ENCODE assay signal across 1 cellular context in the genomic region with DNA sequence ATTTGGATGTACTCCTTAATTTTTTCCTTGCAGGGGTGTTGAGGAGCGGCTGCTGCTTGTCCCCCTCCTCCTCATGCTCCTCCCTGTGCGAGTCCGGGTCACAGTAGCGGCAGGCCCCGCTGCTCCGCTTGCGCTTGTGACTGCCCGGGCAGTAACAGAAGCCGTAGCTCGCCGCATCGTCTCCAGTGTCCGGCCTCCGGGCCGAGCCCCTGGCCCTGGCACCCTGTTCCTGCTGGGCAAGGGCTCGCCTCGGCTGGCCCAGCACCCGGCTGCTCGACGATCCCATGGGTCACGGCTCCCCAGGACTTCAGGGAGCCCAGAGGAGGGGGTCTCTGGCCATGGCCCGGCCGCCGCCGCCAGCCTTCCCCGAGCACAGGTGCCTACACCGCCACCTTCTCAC.
TF ChIP-seq lines count a peak whose summit lies in the region.

A gene with protein sequence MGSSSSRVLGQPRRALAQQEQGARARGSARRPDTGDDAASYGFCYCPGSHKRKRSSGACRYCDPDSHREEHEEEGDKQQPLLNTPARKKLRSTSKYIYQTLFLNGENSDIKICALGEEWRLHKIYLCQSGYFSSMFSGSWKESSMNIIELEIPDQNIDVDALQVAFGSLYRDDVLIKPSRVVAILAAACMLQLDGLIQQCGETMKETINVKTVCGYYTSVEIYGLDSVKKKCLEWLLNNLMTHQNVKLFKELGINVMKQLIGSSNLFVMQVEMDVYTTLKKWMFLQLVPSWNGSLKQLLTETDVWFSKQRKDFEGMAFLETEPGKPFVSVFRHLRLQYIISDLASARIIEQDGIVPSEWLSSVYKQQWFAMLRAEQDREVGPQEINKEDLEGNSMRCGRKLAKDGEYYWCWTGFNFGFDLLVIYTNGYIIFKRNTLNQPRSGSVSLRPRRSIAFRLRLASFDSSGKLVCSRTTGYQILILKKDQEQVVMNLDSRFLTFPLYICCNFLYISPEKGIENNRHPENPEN (minus strand): TSS at position 358 of the 400 bp plus-strand sequence. CDS start 72 bp downstream, at position 286.

TF ChIP-seq in SK-N-SH treated with all-trans-retinoic acid at 6 μM for 48 hours, 23 proteins besides CTCF, POLR2A, EP300 and RAD21 (continued from another document):
- TF ChIP-seq, protein P1, sequence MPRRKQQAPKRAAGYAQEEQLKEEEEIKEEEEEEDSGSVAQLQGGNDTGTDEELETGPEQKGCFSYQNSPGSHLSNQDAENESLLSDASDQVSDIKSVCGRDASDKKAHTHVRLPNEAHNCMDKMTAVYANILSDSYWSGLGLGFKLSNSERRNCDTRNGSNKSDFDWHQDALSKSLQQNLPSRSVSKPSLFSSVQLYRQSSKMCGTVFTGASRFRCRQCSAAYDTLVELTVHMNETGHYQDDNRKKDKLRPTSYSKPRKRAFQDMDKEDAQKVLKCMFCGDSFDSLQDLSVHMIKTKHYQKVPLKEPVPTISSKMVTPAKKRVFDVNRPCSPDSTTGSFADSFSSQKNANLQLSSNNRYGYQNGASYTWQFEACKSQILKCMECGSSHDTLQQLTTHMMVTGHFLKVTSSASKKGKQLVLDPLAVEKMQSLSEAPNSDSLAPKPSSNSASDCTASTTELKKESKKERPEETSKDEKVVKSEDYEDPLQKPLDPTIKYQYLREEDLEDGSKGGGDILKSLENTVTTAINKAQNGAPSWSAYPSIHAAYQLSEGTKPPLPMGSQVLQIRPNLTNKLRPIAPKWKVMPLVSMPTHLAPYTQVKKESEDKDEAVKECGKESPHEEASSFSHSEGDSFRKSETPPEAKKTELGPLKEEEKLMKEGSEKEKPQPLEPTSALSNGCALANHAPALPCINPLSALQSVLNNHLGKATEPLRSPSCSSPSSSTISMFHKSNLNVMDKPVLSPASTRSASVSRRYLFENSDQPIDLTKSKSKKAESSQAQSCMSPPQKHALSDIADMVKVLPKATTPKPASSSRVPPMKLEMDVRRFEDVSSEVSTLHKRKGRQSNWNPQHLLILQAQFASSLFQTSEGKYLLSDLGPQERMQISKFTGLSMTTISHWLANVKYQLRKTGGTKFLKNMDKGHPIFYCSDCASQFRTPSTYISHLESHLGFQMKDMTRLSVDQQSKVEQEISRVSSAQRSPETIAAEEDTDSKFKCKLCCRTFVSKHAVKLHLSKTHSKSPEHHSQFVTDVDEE (CRISPR knock-in tag; IDR thresholded peaks at IDR 0.05), result no peak
- TF ChIP-seq, protein P2, sequence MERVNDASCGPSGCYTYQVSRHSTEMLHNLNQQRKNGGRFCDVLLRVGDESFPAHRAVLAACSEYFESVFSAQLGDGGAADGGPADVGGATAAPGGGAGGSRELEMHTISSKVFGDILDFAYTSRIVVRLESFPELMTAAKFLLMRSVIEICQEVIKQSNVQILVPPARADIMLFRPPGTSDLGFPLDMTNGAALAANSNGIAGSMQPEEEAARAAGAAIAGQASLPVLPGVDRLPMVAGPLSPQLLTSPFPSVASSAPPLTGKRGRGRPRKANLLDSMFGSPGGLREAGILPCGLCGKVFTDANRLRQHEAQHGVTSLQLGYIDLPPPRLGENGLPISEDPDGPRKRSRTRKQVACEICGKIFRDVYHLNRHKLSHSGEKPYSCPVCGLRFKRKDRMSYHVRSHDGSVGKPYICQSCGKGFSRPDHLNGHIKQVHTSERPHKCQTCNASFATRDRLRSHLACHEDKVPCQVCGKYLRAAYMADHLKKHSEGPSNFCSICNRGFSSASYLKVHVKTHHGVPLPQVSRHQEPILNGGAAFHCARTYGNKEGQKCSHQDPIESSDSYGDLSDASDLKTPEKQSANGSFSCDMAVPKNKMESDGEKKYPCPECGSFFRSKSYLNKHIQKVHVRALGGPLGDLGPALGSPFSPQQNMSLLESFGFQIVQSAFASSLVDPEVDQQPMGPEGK (CRISPR knock-in tag; IDR thresholded peaks at IDR 0.05; ENCODE audit: borderline replicate concordance), result no peak
- TF ChIP-seq ARNTL (CRISPR knock-in tag; IDR thresholded peaks at IDR 0.05; ENCODE audit: borderline replicate concordance, low read depth), result no peak
- TF ChIP-seq RARB (CRISPR knock-in tag; IDR thresholded peaks at IDR 0.05), result no peak
- TF ChIP-seq, protein P3, sequence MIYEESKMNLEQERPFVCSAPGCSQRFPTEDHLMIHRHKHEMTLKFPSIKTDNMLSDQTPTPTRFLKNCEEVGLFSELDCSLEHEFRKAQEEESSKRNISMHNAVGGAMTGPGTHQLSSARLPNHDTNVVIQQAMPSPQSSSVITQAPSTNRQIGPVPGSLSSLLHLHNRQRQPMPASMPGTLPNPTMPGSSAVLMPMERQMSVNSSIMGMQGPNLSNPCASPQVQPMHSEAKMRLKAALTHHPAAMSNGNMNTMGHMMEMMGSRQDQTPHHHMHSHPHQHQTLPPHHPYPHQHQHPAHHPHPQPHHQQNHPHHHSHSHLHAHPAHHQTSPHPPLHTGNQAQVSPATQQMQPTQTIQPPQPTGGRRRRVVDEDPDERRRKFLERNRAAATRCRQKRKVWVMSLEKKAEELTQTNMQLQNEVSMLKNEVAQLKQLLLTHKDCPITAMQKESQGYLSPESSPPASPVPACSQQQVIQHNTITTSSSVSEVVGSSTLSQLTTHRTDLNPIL (CRISPR knock-in tag; IDR thresholded peaks at IDR 0.05; ENCODE audit: low read depth), result no peak
- no peak for TF ChIP-seq TCF4 (CRISPR knock-in tag; IDR thresholded peaks at IDR 0.05; ENCODE audit: borderline replicate concordance)
- no peak for TF ChIP-seq ZC3H10 (CRISPR knock-in tag; IDR thresholded peaks at IDR 0.05)
- TF ChIP-seq PPARA (CRISPR knock-in tag; IDR thresholded peaks at IDR 0.05; ENCODE audit: borderline replicate concordance), result no peak
